ENCODE assay signal across 8 cellular contexts in the genomic region with DNA sequence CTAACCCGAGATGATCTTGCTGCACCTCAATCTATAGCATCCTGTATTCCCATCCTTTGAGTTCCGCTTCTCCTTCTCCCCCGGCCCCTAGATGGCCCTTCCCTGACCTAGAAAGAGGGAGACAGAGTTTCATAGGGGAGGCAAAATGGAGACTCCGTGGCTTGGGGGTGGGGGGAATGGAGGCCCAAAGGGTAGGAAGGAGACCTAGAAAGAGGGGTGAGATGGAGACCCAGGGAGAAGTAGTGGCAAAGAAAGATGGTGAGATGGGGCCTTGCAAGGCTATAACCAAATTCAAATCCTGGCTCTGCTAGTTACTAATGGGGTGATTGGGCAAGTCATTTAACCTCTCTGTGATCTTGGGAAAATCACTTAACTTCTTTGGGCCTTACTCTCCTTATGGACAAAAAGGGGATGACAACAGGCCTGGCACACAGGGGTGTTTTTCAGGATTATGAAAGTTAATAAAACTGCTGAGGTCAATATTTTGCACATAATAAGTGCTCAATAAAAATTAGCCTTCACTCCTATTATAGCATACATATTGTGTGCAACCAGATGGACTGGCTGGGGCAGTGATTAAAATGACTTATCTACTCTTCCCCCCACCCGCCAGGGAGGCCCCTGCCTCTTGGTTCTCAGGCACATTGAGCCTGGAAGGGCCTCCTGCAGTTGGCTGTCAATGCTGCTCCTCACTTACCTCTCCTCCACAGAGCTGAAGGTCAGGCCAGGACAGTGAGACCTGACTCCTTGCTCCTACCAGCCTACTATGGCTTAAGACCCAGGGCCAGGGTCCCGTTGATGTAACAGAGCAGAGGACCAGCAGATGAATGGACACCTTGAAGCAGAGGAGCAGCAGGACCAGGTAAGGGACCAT. TPM values are rescaled to one million over a fixed set of nuclear protein-coding genes. Genes with fewer than 3 reads are reported as not detected.
DNase-seq lines count a peak whose midpoint lies in the region; ATAC-seq, FAIRE-seq and TF ChIP-seq lines count a peak whose summit lies in the region.

No MANE protein-coding gene starts in this region.

- peaks cover 57% of the 10 kb centered on the region for H3K4me1 Mint-ChIP-seq in mesothelial cell of epicardium

- POLR2A ChIA-PET in A549 (lab: Yijun Ruan, JAX) = interaction anchor here (0.6 to 3.6 kb wide), 30 partner anchors 8 to 357 kb away, joined by 3 to 70 read pairs (median 6); a partner anchor contains a TSS

- TF ChIP-seq EP300 in A549 (IDR thresholded peaks at IDR 0.05) = no peak

- H3K4me2 ChIP-seq in A549 = peak overlapping the region; percentile 78

- H3K27ac ChIP-seq in A549 (peak overlapping the region; percentile 89 to 90), HUES6 (ENCODE audit: low read depth, low read length) (no peak overlapping the region), breast epithelium (peak overlapping the region; percentile 91 to 93)

- intact Hi-C loops in breast epithelium (cut with DNase I; ENCODE audit: low total_unique reads) = no loop called here

- CTCF ChIA-PET in A549 (lab: Yijun Ruan, JAX) = interaction anchor here (0.6 to 5.4 kb wide), 7 partner anchors 8 to 349 kb away, joined by 3 to 55 read pairs (median 3); a partner anchor contains a TSS

- H3K9ac ChIP-seq in HUES6 (ENCODE audit: low read length) = peak overlapping the region; percentile 49

- H3K4me3 Mint-ChIP-seq in mesothelial cell of epicardium = peak overlapping the region; percentile 99

- H3K27me3 ChIP-seq in HUES6 (ENCODE audit: control insufficient read depth, insufficient read depth, low read length) (no peaks in the 10 kb centered on the region), breast epithelium (no peaks in the 10 kb centered on the region)

- peak in 1 of 2 experiments; percentile 2; a peak in 2 of 6 replicates for ATAC-seq in A549
- no peak for ATAC-seq in HG02571 (IDR thresholded peaks at IDR 0.05; ENCODE audit: unreplicated experiment)

- H3K27me3 Mint-ChIP-seq in mesothelial cell of epicardium (ENCODE audit: low read depth) = no peaks in the 10 kb centered on the region

- H3K4me1 ChIP-seq in A549 (peaks cover 48% of the 10 kb centered on the region), HUES6 (ENCODE audit: control insufficient read depth, insufficient read depth, low read length) (peaks cover 38% of the 10 kb centered on the region), breast epithelium (peaks cover 4 to 29% of the 10 kb centered on the region in 2 donors)

- H3K36me3 Mint-ChIP-seq in mesothelial cell of epicardium = peaks cover 5% of the 10 kb centered on the region

- TF ChIP-seq POLR2A in A549 (IDR thresholded peaks at IDR 0.05; ENCODE audit: low read length) = no peak
- no peak for TF ChIP-seq POLR2A in breast epithelium (IDR thresholded peaks at IDR 0.05)

- no peaks in the 10 kb centered on the region for H3K9me3 Mint-ChIP-seq in mesothelial cell of epicardium

- TF ChIP-seq CTCF in A549 (IDR thresholded peaks at IDR 0.05) (no peak), breast epithelium (IDR thresholded peaks at IDR 0.05) (peak in 1 of 3 donors; percentile 19), mesothelial cell of epicardium (IDR thresholded peaks at IDR 0.05; ENCODE audit: unreplicated experiment) (no peak)

- WGBS in A549 (ENCODE audit: missing lambda C conversion rate) = 36% methylated on average over 6 of the region's 6 CpGs

- no peak for TF ChIP-seq RAD21 in A549 (conservative IDR thresholded peaks at IDR 0.05 in 1 of 2, IDR thresholded peaks at IDR 0.05 in 1 of 2)

- H3K9me3 ChIP-seq in A549 (no peaks in the 10 kb centered on the region), HUES6 (ENCODE audit: control insufficient read depth, insufficient read depth, low read depth, low read length) (no peaks in the 10 kb centered on the region), breast epithelium (no peaks in the 10 kb centered on the region)

- H3K36me3 ChIP-seq in HUES6 (ENCODE audit: control insufficient read depth, insufficient read depth, low read length) = peaks cover 33% of the 10 kb centered on the region
- H3K36me3 ChIP-seq in breast epithelium = no peaks in the 10 kb centered on the region

- FAIRE-seq in A549 (lab: Jason Lieb, UNC) = no peak

- DNase-seq in A549 (ENCODE audit: low read depth in 1 of 2, low spot score in 1 of 2) = no peak
- no peak for DNase-seq in breast epithelium (ENCODE audit: low spot score in 2 of 2)
- no peak for DNase-seq in mesothelial cell of epicardium (ENCODE audit: low spot score in 2 of 2, unreplicated experiment in 2 of 2)
- DNase-seq in foreskin melanocyte = no peak
- no peak for DNase-seq in NK-92 treated with Interleukin-12 subunit alpha and Interleukin-12 subunit beta, amount 100 ng/mL, for 24 hours (lab: John Stamatoyannopoulos, UW)
- no peak for DNase-seq in dermis blood vessel endothelial cell

- peak overlapping the region; percentile 68 for H3K4me3 ChIP-seq in A549
- H3K4me3 ChIP-seq in HUES6 (ENCODE audit: low read depth, low read length) = peak overlapping the region; percentile 91
- peak overlapping the region; percentile 90 to 96 (median 93) for H3K4me3 ChIP-seq in breast epithelium

- H3K27ac Mint-ChIP-seq in mesothelial cell of epicardium = peak overlapping the region; percentile 99

RNA-seq across cellular contexts. Expression of a gene that starts 0.6 kb away (rescaled TPM):
- polyA plus RNA-seq in A549 (2011; rRNA removed) (5.5 and 6.1 TPM in 2 replicates), A549 (2017; fragmentation: RNase III; extraction: RNeasy Plus Mini Kit Qiagen cat#74134 plus additional on column Dnase treatment) (14.7 to 18.3 TPM (median 17.1 TPM) in 3 replicates)
- 13.7 and 18.6 TPM in 2 replicates for polyA plus RNA-seq in A549 (2012; cell fraction: cytosol; rRNA removed)
- 37.8 and 64.1 TPM in 2 replicates for polyA plus RNA-seq in A549 (2012; cell fraction: nucleus; rRNA removed)
- 8.5 and 10.8 TPM in 2 replicates for polyA minus RNA-seq in A549 (2011; rRNA and poly(A)+ RNA removed)
- total RNA-seq in breast epithelium (10 to 100 TPM in 2 of 3 donors, 1 to 10 TPM in 1; 7.4 to 10.8 (median 10.5) TPM), mesothelial cell of epicardium (25.3 to 28.6 TPM (median 27.7 TPM) in 3 replicates), dermis blood vessel endothelial cell (8.8 and 12.6 TPM in 2 replicates)

RNA-seq across cellular contexts. Expression of a gene that starts 1.0 kb away (rescaled TPM):
- polyA plus RNA-seq in A549 (2011; rRNA removed) (1,390 and 1,780 TPM in 2 replicates), A549 (2017; fragmentation: RNase III; extraction: RNeasy Plus Mini Kit Qiagen cat#74134 plus additional on column Dnase treatment) (2,568 to 2,696 TPM (median 2,647 TPM) in 3 replicates)
- 2,689 and 2,957 TPM in 2 replicates for polyA plus RNA-seq in A549 (2012; cell fraction: cytosol; rRNA removed)
- 2,348 and 2,474 TPM in 2 replicates for polyA plus RNA-seq in A549 (2012; cell fraction: nucleus; rRNA removed)
- polyA minus RNA-seq in A549 (2011; rRNA and poly(A)+ RNA removed) = 793 and 1,174 TPM in 2 replicates
- total RNA-seq in breast epithelium (1,000 to 10,000 TPM; 1,880 to 2,937 (median 2,507) TPM), mesothelial cell of epicardium (1,586 to 1,657 TPM (median 1,644 TPM) in 3 replicates), dermis blood vessel endothelial cell (1,626 and 2,230 TPM in 2 replicates)

RNA-seq across cellular contexts. Expression of a gene that starts 5.1 kb away (rescaled TPM):
- polyA plus RNA-seq in A549 (2011; rRNA removed) (0.16 and 0.45 TPM in 2 replicates), A549 (2017; fragmentation: RNase III; extraction: RNeasy Plus Mini Kit Qiagen cat#74134 plus additional on column Dnase treatment) (0.24 to 0.45 TPM (median 0.41 TPM) in 3 replicates)
- 0.13 and 0.25 TPM in 2 replicates for polyA plus RNA-seq in A549 (2012; cell fraction: cytosol; rRNA removed)
- polyA plus RNA-seq in A549 (2012; cell fraction: nucleus; rRNA removed) = 0.29 and 0.73 TPM in 2 replicates
- 0.45 and 0.73 TPM in 2 replicates for polyA minus RNA-seq in A549 (2011; rRNA and poly(A)+ RNA removed)
- total RNA-seq in breast epithelium (1 to 10 TPM in 2 of 3 donors, not detected in 1; 3.3 to 5.6 TPM), mesothelial cell of epicardium (2.5 to 3.9 TPM (median 3.7 TPM) in 3 replicates), dermis blood vessel endothelial cell (0.51 TPM in 1 of 2 replicates, not detected in the other)

RNA-seq across cellular contexts. Expression of a gene that starts 13.4 kb away (rescaled TPM):
- 0.08 and 0.09 TPM in 2 replicates for polyA plus RNA-seq in A549 (2011; rRNA removed)
- 0.08 and 0.16 TPM in 2 replicates for polyA plus RNA-seq in A549 (2012; cell fraction: cytosol; rRNA removed)
- 0.24 and 0.60 TPM in 2 replicates for polyA plus RNA-seq in A549 (2012; cell fraction: nucleus; rRNA removed)
- 0.12 to 0.13 TPM in 2 of 3 replicates, not detected in the other for polyA plus RNA-seq in A549 (2017; fragmentation: RNase III; extraction: RNeasy Plus Mini Kit Qiagen cat#74134 plus additional on column Dnase treatment)
- polyA minus RNA-seq in A549 (2011; rRNA and poly(A)+ RNA removed) = 0.39 TPM in 1 of 2 replicates, not detected in the other
- not detected for total RNA-seq in breast epithelium
- total RNA-seq in mesothelial cell of epicardium = not detected in 3 replicates
- not detected in 2 replicates for total RNA-seq in dermis blood vessel endothelial cell

RNA-seq across cellular contexts. Expression of a gene that starts 17.2 kb away (rescaled TPM):
- polyA plus RNA-seq in A549 (2011; rRNA removed) = 1.8 and 2.5 TPM in 2 replicates
- 3.3 and 3.6 TPM in 2 replicates for polyA plus RNA-seq in A549 (2012; cell fraction: cytosol; rRNA removed)
- 2.1 and 2.5 TPM in 2 replicates for polyA plus RNA-seq in A549 (2012; cell fraction: nucleus; rRNA removed)
- 3.8 to 5.5 TPM (median 4.1 TPM) in 3 replicates for polyA plus RNA-seq in A549 (2017; fragmentation: RNase III; extraction: RNeasy Plus Mini Kit Qiagen cat#74134 plus additional on column Dnase treatment)
- polyA minus RNA-seq in A549 (2011; rRNA and poly(A)+ RNA removed) = 2.2 and 3.9 TPM in 2 replicates
- 10 to 100 TPM in 1 of 3 donors, 1 to 10 TPM in 2; 3.9 to 10.8 (median 5.0) TPM for total RNA-seq in breast epithelium
- 11.5 to 13.2 TPM (median 13.1 TPM) in 3 replicates for total RNA-seq in mesothelial cell of epicardium
- total RNA-seq in dermis blood vessel endothelial cell = 1.6 and 3.1 TPM in 2 replicates
